In genomic region chr19:47436712-47437401, GRCh38 we compare ENCODE assay signal across 8 cellular contexts. TPM values are rescaled to one million over a fixed set of nuclear protein-coding genes. Genes with fewer than 3 reads are reported as not detected.
DNase-seq lines count a peak whose midpoint lies in the region; ATAC-seq and TF ChIP-seq lines count a peak whose summit lies in the region.

No MANE protein-coding gene starts in this region.

- H3K4me3 ChIP-seq in AG10803 (ENCODE audit: low read length) (no peak overlapping the region), cardiac fibroblast (replicated peaks in 1 of 2; ENCODE audit: low read depth in 2 of 2, low read length in 2 of 2) (no peak overlapping the region)

- ATAC-seq in activated CD4-positive, CD25-positive, alpha-beta regulatory T cell treated with anti-CD3 and anti-CD28 coated beads, Interleukin-2, amount 50 U/mL, for 24 hours, result peak; percentile 86 to 89

- peak; percentile 46 for DNase-seq in AG10803 (ENCODE audit: low read depth)
- DNase-seq in H4 (ENCODE audit: low spot score), result peak; percentile 73
- DNase-seq in NCI-H226, result peak; percentile 24
- DNase-seq in cardiac fibroblast (ENCODE audit: low read depth in 2 of 2), result peak; percentile 65 to 72
- peak; percentile 48 for DNase-seq in kidney glomerular epithelial cell (lab: John Stamatoyannopoulos, UW)
- DNase-seq in stimulated activated CD4-positive, alpha-beta T cell treated with anti-CD3 and anti-CD28 coated beads, Interleukin-4, amount 100 ng/mL, for 1 hour, result peak; percentile 84
- DNase-seq in cortex of kidney (lab: John Stamatoyannopoulos, UW), result no peak

- peak; percentile 83 for TF ChIP-seq CTCF in AG10803 (conservative IDR thresholded peaks at IDR 0.05; ENCODE audit: low read length)
- peak; percentile 84 for TF ChIP-seq CTCF in cardiac fibroblast (IDR thresholded peaks at IDR 0.05; ENCODE audit: low read depth, low read length)

RNA-seq across cellular contexts. Expression of gene MEIS3, which starts 17.5 kb away (rescaled TPM):
- total RNA-seq in H4 (2014; rRNA removed; shearing (Covaris generic)), result 45.8 and 52.2 TPM in 2 replicates

RNA-seq across cellular contexts. Expression of gene SLC8A2, which starts 34.8 kb away (rescaled TPM):
- 0.19 TPM in 1 of 2 replicates, not detected in the other for total RNA-seq in H4 (2014; rRNA removed; shearing (Covaris generic))

RNA-seq across cellular contexts. Expression of gene KPTN, which starts 47.2 kb away (rescaled TPM):
- 9.2 and 10.6 TPM in 2 replicates for total RNA-seq in H4 (2014; rRNA removed; shearing (Covaris generic))
